ENCODE assay signal across 12 cellular contexts in the genomic region with DNA sequence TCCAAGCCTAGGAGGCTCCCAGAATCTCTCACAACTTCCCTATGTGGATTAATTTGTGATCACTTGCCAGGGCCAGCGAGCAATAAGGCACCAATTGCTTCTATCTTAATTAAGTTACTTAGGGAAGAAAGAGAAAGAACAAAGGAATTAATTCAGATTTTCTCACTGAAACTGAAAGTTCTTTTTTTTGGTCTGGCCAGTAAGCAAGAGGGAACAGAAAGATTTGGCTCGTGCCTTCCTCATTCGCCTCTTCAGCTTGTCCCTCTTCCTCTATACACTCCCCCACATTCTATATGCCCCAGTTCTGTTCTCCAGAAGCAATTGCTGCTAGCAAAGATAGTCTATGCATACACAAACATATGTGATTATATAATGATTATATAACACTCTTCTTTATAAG. TPM values are rescaled to one million over a fixed set of nuclear protein-coding genes. Genes with fewer than 3 reads are reported as not detected.
DNase-seq lines count a peak whose midpoint lies in the region; ATAC-seq, FAIRE-seq and TF ChIP-seq lines count a peak whose summit lies in the region.
"Had no signal": no experiment of that assay in that cellular context is flagged by ENCODE, and none has a peak within 500 bp of the region (broad histone marks: within the 10 kb centered on the region; RNA-seq: fewer than 3 reads in every experiment).

No MANE protein-coding gene starts in this region.

- no peak overlapping the region for H3K27ac ChIP-seq in BLaER1
- peak overlapping the region; percentile 62 for H3K27ac ChIP-seq in GM12878 (ENCODE audit: control insufficient read depth, insufficient read depth)
- H3K27ac ChIP-seq in gastroesophageal sphincter: no peak overlapping the region
- H3K27ac ChIP-seq: breast epithelium, SK-N-MC had no signal

- POLR2A ChIA-PET in GM12878 (lab: Charles Lee): interaction anchor here (0.6 to 1.9 kb wide), 6 partner anchors 12 to 309 kb away, joined by 3 to 11 read pairs (median 4); no protein-coding TSS in a partner anchor

- no peak for TF ChIP-seq POLR2A in GM12878 (IDR thresholded peaks at IDR 0.05; ENCODE audit: low read depth, low read length)
- no peak for TF ChIP-seq POLR2A in gastroesophageal sphincter (IDR thresholded peaks at IDR 0.05)

- H3K4me1 ChIP-seq in BLaER1 (peaks cover 12% of the 10 kb centered on the region), GM12878 (ENCODE audit: control insufficient read depth, insufficient read depth, low read length) (peaks cover 11% of the 10 kb centered on the region), gastroesophageal sphincter (peaks cover 0 to 8% (median 0%) of the 10 kb centered on the region in 3 donors)
- H3K4me1 ChIP-seq: breast epithelium had no signal

- H3K36me3 Mint-ChIP-seq in activated naive CD4-positive, alpha-beta T cell treated with anti-CD3 and anti-CD28 coated beads for 36 hours (ENCODE audit: low read depth): no peaks in the 10 kb centered on the region

- H3K27me3 ChIP-seq in BLaER1: no peaks in the 10 kb centered on the region
- H3K27me3 ChIP-seq in GM12878 (replicated peaks in 1 of 2; ENCODE audit: control insufficient read depth in 2 of 2, insufficient read depth in 2 of 2, low read length in 1 of 2): no peaks in the 10 kb centered on the region
- H3K27me3 ChIP-seq in gastroesophageal sphincter: no peaks in the 10 kb centered on the region
- H3K27me3 ChIP-seq: breast epithelium had no signal

- H3K79me2 ChIP-seq in GM12878 (ENCODE audit: control insufficient read depth, insufficient read depth, low read length): no peaks in the 10 kb centered on the region

- H2AFZ ChIP-seq in GM12878 (ENCODE audit: control insufficient read depth, low read depth, low read length): peak overlapping the region; percentile 73; the same call in 1 of the 2 replicates

- CTCF ChIA-PET in GM12878 (lab: Yijun Ruan, JAX): interaction anchor here (0.8 to 3.5 kb wide), 8 partner anchors 10 to 123 kb away, joined by 3 to 17 read pairs (median 4); no protein-coding TSS in a partner anchor
- CTCF ChIA-PET in activated naive CD4-positive, alpha-beta T cell treated with anti-CD3 and anti-CD28 coated beads for 36 hours (lab: Charles Lee): no interaction called here

- H4K20me1 ChIP-seq in BLaER1 (no peaks in the 10 kb centered on the region), GM12878 (ENCODE audit: control insufficient read depth, insufficient read depth) (no peaks in the 10 kb centered on the region)

- H3K9me3 Mint-ChIP-seq in activated naive CD4-positive, alpha-beta T cell treated with anti-CD3 and anti-CD28 coated beads for 36 hours: no peaks in the 10 kb centered on the region

- RAD21 ChIA-PET in GM12878 (lab: Charles Lee; ENCODE audit: unreplicated experiment): interaction anchor here (1.0 to 2.1 kb wide), 5 partner anchors 12 to 123 kb away, joined by 3 to 10 read pairs (median 6); no protein-coding TSS in a partner anchor

- DNase-seq in GM12878 (ENCODE audit: low read depth, low spot score): no peak
- no peak for DNase-seq in activated naive CD4-positive, alpha-beta T cell treated with anti-CD3 and anti-CD28 coated beads for 36 hours
- DNase-seq in EL: no peak
- DNase-seq: mesenchymal stem cell, NCI-H2081 treated with DMSO at 0.1 percent for 48 hours had no signal

- in situ Hi-C loops in GM12878 (cut with MboI): no loop called here

- SMC1A ChIA-PET in GM12878 (lab: Charles Lee; ENCODE audit: uncharacterized antibody, unreplicated experiment): interaction anchor here (1.0 to 5.9 kb wide), 16 partner anchors 12 to 123 kb away, joined by 3 to 35 read pairs (median 5); no protein-coding TSS in a partner anchor

- H3K9me3 ChIP-seq in BLaER1: no peaks in the 10 kb centered on the region
- H3K9me3 ChIP-seq in GM12878 (replicated peaks; ENCODE audit: control insufficient read depth, insufficient read depth, low read length): no peaks in the 10 kb centered on the region
- no peaks in the 10 kb centered on the region for H3K9me3 ChIP-seq in gastroesophageal sphincter
- H3K9me3 ChIP-seq: breast epithelium had no signal

- BruUV-seq in GM12878 (replicated peaks; lab: Mats Ljungman, UMichigan): no TSS peak

- H3K4me3 Mint-ChIP-seq in activated naive CD4-positive, alpha-beta T cell treated with anti-CD3 and anti-CD28 coated beads for 36 hours: no peak overlapping the region

- no peak overlapping the region for H3K9ac ChIP-seq in BLaER1
- H3K9ac ChIP-seq in GM12878 (ENCODE audit: control insufficient read depth, insufficient read depth, low read length): peak overlapping the region; percentile 43; the same call in 1 of the 2 replicates

- no peaks in the 10 kb centered on the region for H3K27me3 Mint-ChIP-seq in activated naive CD4-positive, alpha-beta T cell treated with anti-CD3 and anti-CD28 coated beads for 36 hours (ENCODE audit: low read depth)

- H3K36me3 ChIP-seq in BLaER1: no peaks in the 10 kb centered on the region
- no peaks in the 10 kb centered on the region for H3K36me3 ChIP-seq in GM12878 (ENCODE audit: control insufficient read depth in 2 of 2, insufficient read depth in 2 of 2, low read length in 1 of 2)
- H3K36me3 ChIP-seq in gastroesophageal sphincter: no peaks in the 10 kb centered on the region
- H3K36me3 ChIP-seq: breast epithelium had no signal

- ATAC-seq in GM19395 (IDR thresholded peaks at IDR 0.05; ENCODE audit: unreplicated experiment): peak; percentile 86
- ATAC-seq in HG03469 (IDR thresholded peaks at IDR 0.05; ENCODE audit: unreplicated experiment): peak; percentile 72
- ATAC-seq in GM12878: peak; percentile 94
- no peak for ATAC-seq in GM19397 (IDR thresholded peaks at IDR 0.05; ENCODE audit: unreplicated experiment)
- no peak for ATAC-seq in gastroesophageal sphincter

- TF ChIP-seq EP300 in GM12878 (IDR thresholded peaks at IDR 0.05; ENCODE audit: borderline replicate concordance in 1 of 2, control insufficient read depth in 1 of 2, low read depth in 2 of 2, low read length in 2 of 2) (no peak), gastroesophageal sphincter (IDR thresholded peaks at IDR 0.05) (no peak)

- H3K4me2 ChIP-seq in BLaER1 (peak overlapping the region; percentile 34; the same call in 1 of the 2 replicates), GM12878 (ENCODE audit: control insufficient read depth, insufficient read depth) (peak overlapping the region; percentile 84)

- peaks cover 7% of the 10 kb centered on the region for H3K4me1 Mint-ChIP-seq in activated naive CD4-positive, alpha-beta T cell treated with anti-CD3 and anti-CD28 coated beads for 36 hours (ENCODE audit: low read depth)

- no peak for TF ChIP-seq CTCF in GM12878 (IDR thresholded peaks at IDR 0.05 in 2 of 3, conservative IDR thresholded peaks at IDR 0.05 in 1 of 3; ENCODE audit: control insufficient read depth in 2 of 3, extremely low read depth in 1 of 3, insufficient read depth in 1 of 3, low read depth in 3 of 3, low read length in 3 of 3)
- no peak for TF ChIP-seq CTCF in gastroesophageal sphincter (IDR thresholded peaks at IDR 0.05)

- no peak overlapping the region for H3K27ac Mint-ChIP-seq in activated naive CD4-positive, alpha-beta T cell treated with anti-CD3 and anti-CD28 coated beads for 36 hours

- H3K4me3 ChIP-seq in BLaER1 (no peak overlapping the region), GM12878 (no peak overlapping the region), gastroesophageal sphincter (no peak overlapping the region)
- H3K4me3 ChIP-seq: breast epithelium, SK-N-MC had no signal

- TF ChIP-seq RAD21 in GM12878 (IDR thresholded peaks at IDR 0.05; ENCODE audit: insufficient read depth, low read depth, low read length): no peak

- WGBS in GM12878 (ENCODE audit: insufficient coverage, insufficient replicate concordance, low lambda C conversion rate, missing lambda C conversion rate): 21% methylated on average over 3 of the region's 3 CpGs
- 67 to 75% methylated on average over 2 to 3 of the region's 3 CpGs for WGBS in gastroesophageal sphincter (ENCODE audit: low coverage in 1 of 2), 2 donors

- FAIRE-seq in GM12878 (lab: Jason Lieb, UNC): peak; percentile 78

- intact Hi-C loops in GM12878 (cut with micrococcal nuclease; ENCODE audit: unreplicated experiment): no loop called here
- intact Hi-C loops in activated naive CD4-positive, alpha-beta T cell treated with anti-CD3 and anti-CD28 coated beads for 36 hours (cut with micrococcal nuclease): no loop called here

TF ChIP-seq in GM12878, 131 proteins besides CTCF, POLR2A, EP300 and RAD21 (continues in another document):
- TF ChIP-seq IKZF1 (conservative IDR thresholded peaks at IDR 0.05): peak; percentile 52; the same call in 1 of the 2 replicates
- TF ChIP-seq IKZF2 (IDR thresholded peaks at IDR 0.05): peak; percentile 66 to 68; a peak in 3 of 4 replicates
- TF ChIP-seq, protein P1, sequence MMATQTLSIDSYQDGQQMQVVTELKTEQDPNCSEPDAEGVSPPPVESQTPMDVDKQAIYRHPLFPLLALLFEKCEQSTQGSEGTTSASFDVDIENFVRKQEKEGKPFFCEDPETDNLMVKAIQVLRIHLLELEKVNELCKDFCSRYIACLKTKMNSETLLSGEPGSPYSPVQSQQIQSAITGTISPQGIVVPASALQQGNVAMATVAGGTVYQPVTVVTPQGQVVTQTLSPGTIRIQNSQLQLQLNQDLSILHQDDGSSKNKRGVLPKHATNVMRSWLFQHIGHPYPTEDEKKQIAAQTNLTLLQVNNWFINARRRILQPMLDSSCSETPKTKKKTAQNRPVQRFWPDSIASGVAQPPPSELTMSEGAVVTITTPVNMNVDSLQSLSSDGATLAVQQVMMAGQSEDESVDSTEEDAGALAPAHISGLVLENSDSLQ (IDR thresholded peaks at IDR 0.05): peak; percentile 81
- TF ChIP-seq DPF2 (IDR thresholded peaks at IDR 0.05): no peak

RNA-seq across cellular contexts. Expression of a gene that starts 34.0 kb away (rescaled TPM):
- 126 and 129 TPM in 2 replicates for total RNA-seq in GM12878 (2013; cell fraction: nucleolus; rRNA removed)
- 25.5 and 32.9 TPM in 2 replicates for total RNA-seq in GM12878 (2014; rRNA removed)
- 30.2 and 31.5 TPM in 2 replicates for total RNA-seq in GM12878 (2014; rRNA removed; fragmentation: Illumina TruSeq; extraction: Trizol)
- 41.3 and 41.7 TPM in 2 replicates for total RNA-seq in GM12878 (2021)
- 45.4 TPM for polyA plus RNA-seq in GM12878 (2011; ENCODE audit: low read depth)
- 115 and 146 TPM in 2 replicates for polyA plus RNA-seq in GM12878 (2011; rRNA removed)
- 41.1 and 48.5 TPM in 2 replicates for polyA plus RNA-seq in GM12878 (2011; cell fraction: cytosol; rRNA removed)
- polyA plus RNA-seq in GM12878 (2011; cell fraction: nucleus; rRNA removed): 65.2 and 95.6 TPM in 2 replicates
- polyA plus RNA-seq in GM12878 (2012): 53.5 and 61.5 TPM in 2 replicates
- 39.1 and 43.6 TPM in 2 replicates for polyA plus RNA-seq in GM12878 (2014; fragmentation: Illumina TruSeq; extraction: Trizol)
- polyA plus RNA-seq in GM12878 (2014; fragmentation: Nextera tagmentation; extraction: Ambion mirVana): 10 to 100 TPM; 45.5 to 47.9 TPM
- 33.6 and 38.5 TPM in 2 replicates for polyA plus RNA-seq in GM12878 (2014; rRNA removed)
- 10 to 100 TPM; 36.2 to 45.6 TPM for polyA plus RNA-seq in GM12878 (2016; fragmentation: Nextera tagmentation; extraction: Ambion mirVana)
- 64.8 and 78.0 TPM in 2 replicates for polyA minus RNA-seq in GM12878 (2011; rRNA and poly(A)+ RNA removed)
- polyA minus RNA-seq in GM12878 (2011; cell fraction: cytosol; rRNA and poly(A)+ RNA removed): 19.9 and 20.1 TPM in 2 replicates
- polyA minus RNA-seq in GM12878 (2011; cell fraction: nucleus; rRNA and poly(A)+ RNA removed): 41.0 and 41.7 TPM in 2 replicates
- total RNA-seq in activated naive CD4-positive, alpha-beta T cell treated with anti-CD3 and anti-CD28 coated beads for 36 hours: 10 to 100 TPM; 13.6 to 14.5 TPM
- total RNA-seq in gastroesophageal sphincter: 10 to 100 TPM; 18.4 to 63.8 (median 28.5) TPM

Comparison
In these comparisons a context has a peak if more than half of its experiments do, and no peak if none do; other contexts are left out.
1. ATAC-seq: peak in GM19395 (single experiment), HG03469 (single experiment) and GM12878 (single experiment); none in GM19397 (single experiment) and gastroesophageal sphincter (single experiment).